ENCODE assay signal across 1 cellular context in the genomic region with DNA sequence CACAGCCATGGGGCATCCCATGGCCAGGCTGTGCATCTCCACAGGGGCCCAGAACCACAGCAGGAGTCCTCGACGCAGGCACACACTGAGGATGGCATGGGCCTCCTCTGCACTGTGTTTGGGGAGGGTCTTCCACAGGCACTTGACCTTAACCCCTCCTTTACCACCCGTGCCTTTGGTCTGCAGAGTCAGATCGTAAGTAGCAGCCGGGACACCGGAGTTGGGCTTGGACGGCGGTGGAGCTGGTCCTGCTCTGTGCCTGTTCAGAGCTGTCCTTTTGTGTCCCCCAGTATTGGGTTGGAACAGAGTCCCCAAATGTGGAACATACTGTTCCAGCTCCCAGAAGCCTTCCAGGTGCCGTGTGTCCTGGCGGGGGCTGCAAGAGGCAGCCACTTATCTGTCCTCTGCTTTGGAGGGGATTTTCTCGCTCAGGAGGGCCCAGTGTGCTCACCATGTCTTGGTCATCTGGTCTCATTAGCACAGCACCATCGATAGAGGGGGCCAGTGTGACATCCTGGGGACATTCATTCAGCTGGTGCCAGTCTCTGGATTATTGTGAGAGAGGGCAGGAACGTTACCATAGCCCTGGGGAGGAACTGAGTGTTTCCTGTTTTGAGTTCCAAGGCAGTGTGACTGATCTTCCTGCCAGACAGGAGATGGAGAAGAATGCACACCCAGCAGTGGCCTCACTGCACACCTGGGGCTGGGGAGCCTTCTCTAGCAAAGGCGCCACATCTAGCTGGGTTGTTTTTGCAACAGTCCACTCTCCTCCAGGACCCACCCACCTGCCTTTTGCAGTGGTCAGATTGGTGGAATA.
TF ChIP-seq lines count a peak whose summit lies in the region.

No MANE protein-coding gene starts in this region.

TF ChIP-seq in HepG2, 621 proteins besides CTCF, POLR2A, EP300 and RAD21 (continued from another document):
- TF ChIP-seq, protein P1, sequence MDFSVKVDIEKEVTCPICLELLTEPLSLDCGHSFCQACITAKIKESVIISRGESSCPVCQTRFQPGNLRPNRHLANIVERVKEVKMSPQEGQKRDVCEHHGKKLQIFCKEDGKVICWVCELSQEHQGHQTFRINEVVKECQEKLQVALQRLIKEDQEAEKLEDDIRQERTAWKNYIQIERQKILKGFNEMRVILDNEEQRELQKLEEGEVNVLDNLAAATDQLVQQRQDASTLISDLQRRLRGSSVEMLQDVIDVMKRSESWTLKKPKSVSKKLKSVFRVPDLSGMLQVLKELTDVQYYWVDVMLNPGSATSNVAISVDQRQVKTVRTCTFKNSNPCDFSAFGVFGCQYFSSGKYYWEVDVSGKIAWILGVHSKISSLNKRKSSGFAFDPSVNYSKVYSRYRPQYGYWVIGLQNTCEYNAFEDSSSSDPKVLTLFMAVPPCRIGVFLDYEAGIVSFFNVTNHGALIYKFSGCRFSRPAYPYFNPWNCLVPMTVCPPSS (IDR thresholded peaks at IDR 0.05), result no peak
- TF ChIP-seq, protein P2, sequence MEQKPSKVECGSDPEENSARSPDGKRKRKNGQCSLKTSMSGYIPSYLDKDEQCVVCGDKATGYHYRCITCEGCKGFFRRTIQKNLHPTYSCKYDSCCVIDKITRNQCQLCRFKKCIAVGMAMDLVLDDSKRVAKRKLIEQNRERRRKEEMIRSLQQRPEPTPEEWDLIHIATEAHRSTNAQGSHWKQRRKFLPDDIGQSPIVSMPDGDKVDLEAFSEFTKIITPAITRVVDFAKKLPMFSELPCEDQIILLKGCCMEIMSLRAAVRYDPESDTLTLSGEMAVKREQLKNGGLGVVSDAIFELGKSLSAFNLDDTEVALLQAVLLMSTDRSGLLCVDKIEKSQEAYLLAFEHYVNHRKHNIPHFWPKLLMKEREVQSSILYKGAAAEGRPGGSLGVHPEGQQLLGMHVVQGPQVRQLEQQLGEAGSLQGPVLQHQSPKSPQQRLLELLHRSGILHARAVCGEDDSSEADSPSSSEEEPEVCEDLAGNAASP (CRISPR knock-in tag; IDR thresholded peaks at IDR 0.05; ENCODE audit: borderline replicate concordance), result peak; percentile 56; the same call in 1 of the 2 replicates
- 0 out of 2 replicates have a peak, but pooled peaks have one; percentile 41 for TF ChIP-seq TGIF2 (CRISPR knock-in tag; IDR thresholded peaks at IDR 0.05)
- no peak for TF ChIP-seq ZNF710 (CRISPR knock-in tag; IDR thresholded peaks at IDR 0.05; ENCODE audit: borderline replicate concordance)
- no peak for TF ChIP-seq HBP1 (CRISPR knock-in tag; IDR thresholded peaks at IDR 0.05; ENCODE audit: low read depth)
- TF ChIP-seq NR2F6 (IDR thresholded peaks at IDR 0.05), result no peak
- peak; percentile 56; the same call in 1 of the 2 replicates for TF ChIP-seq NR2F6 (CRISPR knock-in tag; IDR thresholded peaks at IDR 0.05)
- 0 out of 2 replicates have a peak, but pooled peaks have one; percentile 24 for TF ChIP-seq ZSCAN9 (CRISPR knock-in tag; IDR thresholded peaks at IDR 0.05; ENCODE audit: borderline replicate concordance)
- TF ChIP-seq, protein P3, sequence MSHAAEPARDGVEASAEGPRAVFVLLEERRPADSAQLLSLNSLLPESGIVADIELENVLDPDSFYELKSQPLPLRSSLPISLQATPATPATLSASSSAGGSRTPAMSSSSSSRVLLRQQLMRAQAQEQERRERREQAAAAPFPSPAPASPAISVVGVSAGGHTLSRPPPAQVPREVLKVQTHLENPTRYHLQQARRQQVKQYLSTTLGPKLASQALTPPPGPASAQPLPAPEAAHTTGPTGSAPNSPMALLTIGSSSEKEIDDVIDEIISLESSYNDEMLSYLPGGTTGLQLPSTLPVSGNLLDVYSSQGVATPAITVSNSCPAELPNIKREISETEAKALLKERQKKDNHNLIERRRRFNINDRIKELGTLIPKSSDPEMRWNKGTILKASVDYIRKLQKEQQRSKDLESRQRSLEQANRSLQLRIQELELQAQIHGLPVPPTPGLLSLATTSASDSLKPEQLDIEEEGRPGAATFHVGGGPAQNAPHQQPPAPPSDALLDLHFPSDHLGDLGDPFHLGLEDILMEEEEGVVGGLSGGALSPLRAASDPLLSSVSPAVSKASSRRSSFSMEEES (CRISPR knock-in tag; IDR thresholded peaks at IDR 0.05), result peak; percentile 48; the same call in 1 of the 2 replicates
- peak; percentile 96 for TF ChIP-seq STAG1 (CRISPR knock-in tag; IDR thresholded peaks at IDR 0.05)
- no peak for TF ChIP-seq MXD3 (CRISPR knock-in tag; IDR thresholded peaks at IDR 0.05)
- no peak for TF ChIP-seq ZNF773 (CRISPR knock-in tag; IDR thresholded peaks at IDR 0.05; ENCODE audit: borderline replicate concordance)
- TF ChIP-seq, protein P4, sequence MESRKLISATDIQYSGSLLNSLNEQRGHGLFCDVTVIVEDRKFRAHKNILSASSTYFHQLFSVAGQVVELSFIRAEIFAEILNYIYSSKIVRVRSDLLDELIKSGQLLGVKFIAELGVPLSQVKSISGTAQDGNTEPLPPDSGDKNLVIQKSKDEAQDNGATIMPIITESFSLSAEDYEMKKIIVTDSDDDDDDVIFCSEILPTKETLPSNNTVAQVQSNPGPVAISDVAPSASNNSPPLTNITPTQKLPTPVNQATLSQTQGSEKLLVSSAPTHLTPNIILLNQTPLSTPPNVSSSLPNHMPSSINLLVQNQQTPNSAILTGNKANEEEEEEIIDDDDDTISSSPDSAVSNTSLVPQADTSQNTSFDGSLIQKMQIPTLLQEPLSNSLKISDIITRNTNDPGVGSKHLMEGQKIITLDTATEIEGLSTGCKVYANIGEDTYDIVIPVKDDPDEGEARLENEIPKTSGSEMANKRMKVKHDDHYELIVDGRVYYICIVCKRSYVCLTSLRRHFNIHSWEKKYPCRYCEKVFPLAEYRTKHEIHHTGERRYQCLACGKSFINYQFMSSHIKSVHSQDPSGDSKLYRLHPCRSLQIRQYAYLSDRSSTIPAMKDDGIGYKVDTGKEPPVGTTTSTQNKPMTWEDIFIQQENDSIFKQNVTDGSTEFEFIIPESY (CRISPR knock-in tag; IDR thresholded peaks at IDR 0.05), result peak; percentile 74
- TF ChIP-seq FOXO1 (CRISPR knock-in tag; IDR thresholded peaks at IDR 0.05), result 0 out of 2 replicates have a peak, but pooled peaks have one; percentile 33
- TF ChIP-seq ZNF331 (CRISPR knock-in tag; IDR thresholded peaks at IDR 0.05), result peak; percentile 32; the same call in 1 of the 2 replicates
- TF ChIP-seq FOXK1 (CRISPR knock-in tag; IDR thresholded peaks at IDR 0.05; ENCODE audit: borderline replicate concordance, low read depth), result 0 out of 2 replicates have a peak, but pooled peaks have one; percentile 1
- no peak for TF ChIP-seq POLR2AphosphoS2 (IDR thresholded peaks at IDR 0.05; ENCODE audit: low read depth, low read length)
- TF ChIP-seq SOX6 (IDR thresholded peaks at IDR 0.05), result no peak
- TF ChIP-seq SOX6 (CRISPR knock-in tag; IDR thresholded peaks at IDR 0.05), result peak; percentile 44; the same call in 1 of the 2 replicates
- TF ChIP-seq ZBED4 (CRISPR knock-in tag; IDR thresholded peaks at IDR 0.05; ENCODE audit: borderline replicate concordance), result peak; percentile 57; the same call in 1 of the 2 replicates
- TF ChIP-seq NPAS2 (CRISPR knock-in tag; IDR thresholded peaks at IDR 0.05; ENCODE audit: borderline replicate concordance), result no peak
- TF ChIP-seq ARID3A (IDR thresholded peaks at IDR 0.05; ENCODE audit: low read depth, low read length), result peak; percentile 49; the same call in 1 of the 2 replicates
- TF ChIP-seq BCL6 (CRISPR knock-in tag; IDR thresholded peaks at IDR 0.05), result 0 out of 2 replicates have a peak, but pooled peaks have one; percentile 29
- TF ChIP-seq TSC22D2 (CRISPR knock-in tag; IDR thresholded peaks at IDR 0.05; ENCODE audit: borderline replicate concordance), result no peak
- TF ChIP-seq, protein P5, sequence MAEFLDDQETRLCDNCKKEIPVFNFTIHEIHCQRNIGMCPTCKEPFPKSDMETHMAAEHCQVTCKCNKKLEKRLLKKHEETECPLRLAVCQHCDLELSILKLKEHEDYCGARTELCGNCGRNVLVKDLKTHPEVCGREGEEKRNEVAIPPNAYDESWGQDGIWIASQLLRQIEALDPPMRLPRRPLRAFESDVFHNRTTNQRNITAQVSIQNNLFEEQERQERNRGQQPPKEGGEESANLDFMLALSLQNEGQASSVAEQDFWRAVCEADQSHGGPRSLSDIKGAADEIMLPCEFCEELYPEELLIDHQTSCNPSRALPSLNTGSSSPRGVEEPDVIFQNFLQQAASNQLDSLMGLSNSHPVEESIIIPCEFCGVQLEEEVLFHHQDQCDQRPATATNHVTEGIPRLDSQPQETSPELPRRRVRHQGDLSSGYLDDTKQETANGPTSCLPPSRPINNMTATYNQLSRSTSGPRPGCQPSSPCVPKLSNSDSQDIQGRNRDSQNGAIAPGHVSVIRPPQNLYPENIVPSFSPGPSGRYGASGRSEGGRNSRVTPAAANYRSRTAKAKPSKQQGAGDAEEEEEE (CRISPR knock-in tag; IDR thresholded peaks at IDR 0.05; ENCODE audit: borderline replicate concordance), result 0 out of 2 replicates have a peak, but pooled peaks have one; percentile 41
- TF ChIP-seq GABPB1 (CRISPR knock-in tag; IDR thresholded peaks at IDR 0.05), result peak; percentile 18; the same call in 1 of the 2 replicates
- 0 out of 2 replicates have a peak, but pooled peaks have one; percentile 23 for TF ChIP-seq ZNF274 (CRISPR knock-in tag; IDR thresholded peaks at IDR 0.05)
- TF ChIP-seq HMG20B (CRISPR knock-in tag; conservative IDR thresholded peaks at IDR 0.05), result 0 out of 2 replicates have a peak, but pooled peaks have one; percentile 46
- no peak for TF ChIP-seq HNRNPK (IDR thresholded peaks at IDR 0.05; ENCODE audit: low read depth, low read length, poor library complexity, severe bottlenecking)
- TF ChIP-seq ZNF33B (CRISPR knock-in tag; IDR thresholded peaks at IDR 0.05), result no peak
- TF ChIP-seq ZNF260 (CRISPR knock-in tag; IDR thresholded peaks at IDR 0.05; ENCODE audit: borderline replicate concordance, low read depth), result no peak
- no peak for TF ChIP-seq RFX5 (IDR thresholded peaks at IDR 0.05; ENCODE audit: low read depth, low read length)
- 0 out of 2 replicates have a peak, but pooled peaks have one; percentile 35 for TF ChIP-seq RELA (CRISPR knock-in tag; IDR thresholded peaks at IDR 0.05)
